ENCODE assay signal across 18 cellular contexts in genomic region chr3:33119891-33120290, GRCh38.
"Had no signal": no experiment of that assay in that cellular context is flagged by ENCODE, and none has a peak within 500 bp of the region (broad histone marks: within the 10 kb centered on the region; RNA-seq: fewer than 3 reads in every experiment).

No MANE protein-coding gene starts in this region.

- H3K9me3 Mint-ChIP-seq: activated naive CD4-positive, alpha-beta T cell treated with anti-CD3 and anti-CD28 coated beads, Interleukin-2, amount 50 U/mL, for 72 hours; nephron; stimulated activated naive CD8-positive, alpha-beta T cell treated with anti-CD3 and anti-CD28 coated beads, Interleukin-15, amount 100 ng/mL, for 72 hours had no signal

- H3K4me3 ChIP-seq: body of pancreas, coronary artery, gastrocnemius medialis, heart right ventricle, lung, skin epidermis had no signal

- H3K27me3 ChIP-seq: body of pancreas, gastrocnemius medialis, heart right ventricle had no signal

- H3K27ac ChIP-seq: body of pancreas, WERI-Rb-1 had no signal

- H3K9me3 ChIP-seq: body of pancreas, gastrocnemius medialis, heart right ventricle had no signal

- ATAC-seq: activated naive CD4-positive, alpha-beta T cell treated with anti-CD3 and anti-CD28 coated beads, Interleukin-2, amount 50 U/mL, for 72 hours; body of pancreas; gastrocnemius medialis; stimulated activated naive CD8-positive, alpha-beta T cell treated with anti-CD3 and anti-CD28 coated beads, Interleukin-15, amount 100 ng/mL, for 72 hours had no signal

- H3K27ac Mint-ChIP-seq: nephron; progenitor cell of endocrine pancreas; stimulated activated naive CD8-positive, alpha-beta T cell treated with anti-CD3 and anti-CD28 coated beads, Interleukin-15, amount 100 ng/mL, for 72 hours had no signal

- DNase-seq: activated CD4-positive, alpha-beta T cell treated with anti-CD3 and anti-CD28 coated beads, Interleukin-2, amount 50 U/mL, for 4 hours; activated gamma-delta T cell treated with Interleukin-2 at 50 U/mL for 16 hours; amniotic stem cell; body of pancreas; erythroblast; gastrocnemius medialis; heart right ventricle; kidney glomerular epithelial cell; midbrain; nucleus accumbens; stimulated activated naive CD8-positive, alpha-beta T cell treated with anti-CD3 and anti-CD28 coated beads, Interleukin-15, amount 100 ng/mL, for 72 hours; WERI-Rb-1 had no signal

- H3K27me3 Mint-ChIP-seq: progenitor cell of endocrine pancreas; stimulated activated naive CD8-positive, alpha-beta T cell treated with anti-CD3 and anti-CD28 coated beads, Interleukin-15, amount 100 ng/mL, for 72 hours had no signal

- H3K4me3 Mint-ChIP-seq: nephron; stimulated activated naive CD8-positive, alpha-beta T cell treated with anti-CD3 and anti-CD28 coated beads, Interleukin-15, amount 100 ng/mL, for 72 hours had no signal
